In genomic region chr10:95657250-95657649, GRCh38 we compare ENCODE assay signal across 8 cellular contexts. TPM values are rescaled to one million over a fixed set of nuclear protein-coding genes. Genes with fewer than 3 reads are reported as not detected.
A peak's percentile ranks its signal among the peaks of the same experiment; 100 is the strongest.
DNase-seq lines count a peak whose midpoint lies in the region; ATAC-seq and TF ChIP-seq lines count a peak whose summit lies in the region.

No MANE protein-coding gene starts in this region.

- H3K4me3 ChIP-seq in suprapubic skin, result peak overlapping the region; percentile 90

- no peaks in the 10 kb centered on the region for H3K27me3 Mint-ChIP-seq in activated CD4-positive, alpha-beta T cell treated with anti-CD3 and anti-CD28 coated beads, Interleukin-2, amount 10 ng/mL, durations not matched to agents 7 days and 5 days
- H3K27me3 Mint-ChIP-seq in activated T-helper 17 cell treated with anti-CD3 and anti-CD28 coated beads, Interleukin-2, amount 50 U/mL, for 72 hours, result no peaks in the 10 kb centered on the region
- peaks cover 0 to 6% (median 2%) of the 10 kb centered on the region in 3 donors for H3K27me3 Mint-ChIP-seq in immature natural killer cell (ENCODE audit: low read depth in 3 of 3)

- no peak for ATAC-seq in activated T-helper 17 cell treated with anti-CD3 and anti-CD28 coated beads, Interleukin-2, amount 50 U/mL, for 72 hours (replicated peaks)
- ATAC-seq in HG03095 (IDR thresholded peaks at IDR 0.05; ENCODE audit: unreplicated experiment), result no peak

- H3K27ac ChIP-seq in suprapubic skin, result no peak overlapping the region

- TF ChIP-seq POLR2A in suprapubic skin (IDR thresholded peaks at IDR 0.05), result no peak

- TF ChIP-seq CTCF in suprapubic skin (IDR thresholded peaks at IDR 0.05), result no peak

- no peak for DNase-seq in activated CD4-positive, alpha-beta T cell treated with anti-CD3 and anti-CD28 coated beads, Interleukin-2, amount 10 ng/mL, durations not matched to agents 7 days and 5 days
- DNase-seq in activated CD4-positive, alpha-beta T cell treated with anti-CD3 and anti-CD28 coated beads for 48 hours, result no peak
- DNase-seq in immature natural killer cell (no peak), suprapubic skin (ENCODE audit: low spot score in 2 of 2) (no peak), head of caudate nucleus (no peak)
- DNase-seq in stimulated activated CD4-positive, alpha-beta T cell treated with anti-CD3 and anti-CD28 coated beads, Interleukin-1b, Interleukin-23, amount 100 ng/mL, for 48 hours, result no peak

- no peak overlapping the region for H3K27ac Mint-ChIP-seq in activated CD4-positive, alpha-beta T cell treated with anti-CD3 and anti-CD28 coated beads, Interleukin-2, amount 10 ng/mL, durations not matched to agents 7 days and 5 days
- H3K27ac Mint-ChIP-seq in activated T-helper 17 cell treated with anti-CD3 and anti-CD28 coated beads, Interleukin-2, amount 50 U/mL, for 72 hours, result no peak overlapping the region
- peak overlapping the region in 2 of 6 donors; percentile 91 to 92 for H3K27ac Mint-ChIP-seq in immature natural killer cell

- H3K9me3 ChIP-seq in suprapubic skin, result no peaks in the 10 kb centered on the region

- peaks cover 22% of the 10 kb centered on the region for H3K36me3 Mint-ChIP-seq in activated CD4-positive, alpha-beta T cell treated with anti-CD3 and anti-CD28 coated beads, Interleukin-2, amount 10 ng/mL, durations not matched to agents 7 days and 5 days (ENCODE audit: low read depth)
- H3K36me3 Mint-ChIP-seq in activated T-helper 17 cell treated with anti-CD3 and anti-CD28 coated beads, Interleukin-2, amount 50 U/mL, for 72 hours (ENCODE audit: low read depth), result peaks cover 29% of the 10 kb centered on the region
- H3K36me3 Mint-ChIP-seq in immature natural killer cell, result peaks cover 6 to 13% (median 7%) of the 10 kb centered on the region in 3 donors

- peaks cover 6% of the 10 kb centered on the region for H3K36me3 ChIP-seq in suprapubic skin

- POLR2A ChIA-PET in activated CD4-positive, alpha-beta T cell treated with anti-CD3 and anti-CD28 coated beads, Interleukin-2, amount 10 ng/mL, durations not matched to agents 7 days and 5 days (lab: Charles Lee), result no interaction called here

- peaks cover 24% of the 10 kb centered on the region for H3K4me1 ChIP-seq in suprapubic skin

- H3K4me1 Mint-ChIP-seq in activated CD4-positive, alpha-beta T cell treated with anti-CD3 and anti-CD28 coated beads, Interleukin-2, amount 10 ng/mL, durations not matched to agents 7 days and 5 days, result peaks cover 25% of the 10 kb centered on the region
- peaks cover 19% of the 10 kb centered on the region for H3K4me1 Mint-ChIP-seq in activated T-helper 17 cell treated with anti-CD3 and anti-CD28 coated beads, Interleukin-2, amount 50 U/mL, for 72 hours
- H3K4me1 Mint-ChIP-seq in immature natural killer cell, result peaks cover 19 to 32% of the 10 kb centered on the region in 2 donors

- WGBS in suprapubic skin, result 50% methylated on average over 1 of the region's 1 CpG

- TF ChIP-seq EP300 in suprapubic skin (IDR thresholded peaks at IDR 0.05), result no peak

- intact Hi-C loops in head of caudate nucleus (cut with DNase I), result no loop called here

- H3K9me3 Mint-ChIP-seq in activated CD4-positive, alpha-beta T cell treated with anti-CD3 and anti-CD28 coated beads, Interleukin-2, amount 10 ng/mL, durations not matched to agents 7 days and 5 days, result peaks cover 4% of the 10 kb centered on the region
- H3K9me3 Mint-ChIP-seq in activated T-helper 17 cell treated with anti-CD3 and anti-CD28 coated beads, Interleukin-2, amount 50 U/mL, for 72 hours, result peaks cover 4% of the 10 kb centered on the region
- H3K9me3 Mint-ChIP-seq in immature natural killer cell, result no peaks in the 10 kb centered on the region

- CTCF ChIA-PET in activated CD4-positive, alpha-beta T cell treated with anti-CD3 and anti-CD28 coated beads, Interleukin-2, amount 10 ng/mL, durations not matched to agents 7 days and 5 days (lab: Charles Lee), result interaction anchor here (1.0 to 1.6 kb wide), 2 partner anchors 9 to 36 kb away, joined by 4 to 7 read pairs; partner anchors contain the start of gene TCTN3

- no peaks in the 10 kb centered on the region for H3K27me3 ChIP-seq in suprapubic skin

- peak overlapping the region; percentile 100 for H3K4me3 Mint-ChIP-seq in activated CD4-positive, alpha-beta T cell treated with anti-CD3 and anti-CD28 coated beads, Interleukin-2, amount 10 ng/mL, durations not matched to agents 7 days and 5 days
- peak overlapping the region; percentile 99 for H3K4me3 Mint-ChIP-seq in activated T-helper 17 cell treated with anti-CD3 and anti-CD28 coated beads, Interleukin-2, amount 50 U/mL, for 72 hours
- peak overlapping the region; percentile 96 to 100 (median 97) for H3K4me3 Mint-ChIP-seq in immature natural killer cell

RNA-seq across cellular contexts. Expression of gene ALDH18A1, which starts 0.7 kb away (rescaled TPM):
- 10 to 100 TPM; 60.4 to 64.9 TPM for total RNA-seq in activated CD4-positive, alpha-beta T cell treated with anti-CD3 and anti-CD28 coated beads, Interleukin-2, amount 10 ng/mL, durations not matched to agents 7 days and 5 days
- 10 to 100 TPM; 58.9 to 98.5 TPM for total RNA-seq in activated T-helper 17 cell treated with anti-CD3 and anti-CD28 coated beads, Interleukin-2, amount 50 U/mL, for 72 hours
- 10 to 100 TPM; 49.6 to 55.7 (median 50.8) TPM for polyA plus RNA-seq in immature natural killer cell
- total RNA-seq in suprapubic skin, result 10 to 100 TPM; 24.9 to 44.6 (median 31.2) TPM

RNA-seq across cellular contexts. Expression of gene TCTN3, which starts 36.5 kb away (rescaled TPM):
- total RNA-seq in activated CD4-positive, alpha-beta T cell treated with anti-CD3 and anti-CD28 coated beads, Interleukin-2, amount 10 ng/mL, durations not matched to agents 7 days and 5 days, result 10 to 100 TPM; 14.3 to 15.6 TPM
- total RNA-seq in activated T-helper 17 cell treated with anti-CD3 and anti-CD28 coated beads, Interleukin-2, amount 50 U/mL, for 72 hours, result 10 to 100 TPM; 20.3 to 40.6 TPM
- polyA plus RNA-seq in immature natural killer cell, result 10 to 100 TPM; 32.3 to 58.6 (median 46.6) TPM
- 10 to 100 TPM; 18.3 to 26.2 (median 22.7) TPM for total RNA-seq in suprapubic skin
